In genomic region chr15:76177491-76178040, GRCh38 we compare ENCODE assay signal across 17 cellular contexts.
DNase-seq lines count a peak whose midpoint lies in the region; ATAC-seq, FAIRE-seq and TF ChIP-seq lines count a peak whose summit lies in the region.
"Had no signal": no experiment of that assay in that cellular context is flagged by ENCODE, and none has a peak within 500 bp of the region (broad histone marks: within the 10 kb centered on the region; RNA-seq: fewer than 3 reads in every experiment).

No MANE protein-coding gene starts in this region.

- H3K27ac ChIP-seq in breast epithelium (no peak overlapping the region), mammary epithelial cell (ENCODE audit: insufficient read depth, low read depth, low read length) (peak overlapping the region; percentile 19), right cardiac atrium (ENCODE audit: low read length) (no peak overlapping the region)
- H3K27ac ChIP-seq: 22Rv1, parathyroid adenoma had no signal

- in situ Hi-C loops in mammary epithelial cell (cut with MboI; ENCODE audit: low sequenced_read_pairs in 2 of 2) = no loop called here

- peak overlapping the region; percentile 89 for H2AFZ ChIP-seq in mammary epithelial cell (ENCODE audit: low read depth, low read length)
- H2AFZ ChIP-seq: parathyroid adenoma had no signal

- H3K4me1 ChIP-seq in breast epithelium (no peaks in the 10 kb centered on the region), mammary epithelial cell (ENCODE audit: insufficient read depth, low read length) (peaks cover 13% of the 10 kb centered on the region), right cardiac atrium (ENCODE audit: control insufficient read depth, insufficient read depth, low read length) (no peaks in the 10 kb centered on the region)
- H3K4me1 ChIP-seq: parathyroid adenoma had no signal

- H3K9me3 ChIP-seq in breast epithelium (no peaks in the 10 kb centered on the region), mammary epithelial cell (replicated peaks; ENCODE audit: insufficient read depth, low read length) (peaks cover 5% of the 10 kb centered on the region), right cardiac atrium (ENCODE audit: control insufficient read depth, low read length) (no peaks in the 10 kb centered on the region)

- ATAC-seq in right cardiac atrium = peak; percentile 69 to 89

- CTCF ChIA-PET in MCF 10A (lab: Yijun Ruan, JAX) = interaction anchor here (0.5 to 4.0 kb wide), 3 partner anchors 28 to 887 kb away, joined by 3 to 22 read pairs (median 3); no protein-coding TSS in a partner anchor
- CTCF ChIA-PET in mammary epithelial cell (lab: Charles Lee; ENCODE audit: low non-redundant PET) = interaction anchor here (0.8 kb wide), 1 partner anchor 8 kb away, joined by 6 read pairs; no protein-coding TSS in a partner anchor

- H3K4me3 Mint-ChIP-seq in MCF 10A (ENCODE audit: unreplicated experiment) = peak overlapping the region; percentile 44
- H3K4me3 Mint-ChIP-seq: activated naive CD8-positive, alpha-beta T cell treated with anti-CD3 and anti-CD28 coated beads, Interleukin-2, amount 10 ng/mL, durations not matched to agents 7 days and 5 days had no signal

- H3K36me3 ChIP-seq in breast epithelium (no peaks in the 10 kb centered on the region), mammary epithelial cell (ENCODE audit: insufficient read depth, low read length) (no peaks in the 10 kb centered on the region)

- H4K20me1 ChIP-seq in mammary epithelial cell (ENCODE audit: insufficient read depth, low read length) = no peaks in the 10 kb centered on the region

- no peak for TF ChIP-seq POLR2A in breast epithelium (IDR thresholded peaks at IDR 0.05)

- dilution Hi-C loops in mammary epithelial cell (cut with HindIII; ENCODE audit: low sequenced_read_pairs) = no loop called here

- TF ChIP-seq CTCF in MCF 10A (IDR thresholded peaks at IDR 0.05; ENCODE audit: unreplicated experiment) (no peak), breast epithelium (IDR thresholded peaks at IDR 0.05) (no peak), mammary epithelial cell (conservative IDR thresholded peaks at IDR 0.05 in 1 of 2, IDR thresholded peaks at IDR 0.05 in 1 of 2; ENCODE audit: extremely low read depth in 1 of 2, insufficient read depth in 1 of 2, low read depth in 1 of 2, low read length in 2 of 2) (no peak)

- no peaks in the 10 kb centered on the region for H3K27me3 Mint-ChIP-seq in MCF 10A (ENCODE audit: insufficient read depth, unreplicated experiment)

- H3K9ac ChIP-seq in mammary epithelial cell (ENCODE audit: insufficient read depth, low read length) = no peak overlapping the region
- H3K9ac ChIP-seq: parathyroid adenoma had no signal

- intact Hi-C loops in MCF 10A (cut with micrococcal nuclease) = no loop called here
- intact Hi-C loops in breast epithelium (cut with DNase I; ENCODE audit: low total_unique reads) = no loop called here
- intact Hi-C loops in mammary epithelial cell (cut with micrococcal nuclease) = loop anchor here (1.0 kb wide), 1 partner anchor 26 kb away; no protein-coding TSS in a partner anchor
- intact Hi-C loops in right cardiac atrium (cut with DNase I) = no loop called here

- H3K27me3 ChIP-seq in breast epithelium (peaks cover 0 to 12% of the 10 kb centered on the region in 2 donors), mammary epithelial cell (ENCODE audit: insufficient read depth, low read length) (no peaks in the 10 kb centered on the region), right cardiac atrium (ENCODE audit: control insufficient read depth, insufficient read depth) (no peaks in the 10 kb centered on the region)

- peaks cover 6% of the 10 kb centered on the region for H3K36me3 Mint-ChIP-seq in MCF 10A (ENCODE audit: insufficient read depth, unreplicated experiment)
- H3K36me3 Mint-ChIP-seq: activated naive CD8-positive, alpha-beta T cell treated with anti-CD3 and anti-CD28 coated beads, Interleukin-2, amount 10 ng/mL, durations not matched to agents 7 days and 5 days had no signal

- H3K4me3 ChIP-seq in breast epithelium = no peak overlapping the region
- no peak overlapping the region for H3K4me3 ChIP-seq in mammary epithelial cell (replicated peaks in 1 of 3; ENCODE audit: insufficient read depth in 1 of 3, low read depth in 2 of 3, low read length in 3 of 3)
- H3K4me3 ChIP-seq in right cardiac atrium (ENCODE audit: low read length) = no peak overlapping the region

- DNase-seq in MCF 10A (ENCODE audit: unreplicated experiment) = peak; percentile 92
- DNase-seq in breast epithelium (ENCODE audit: low spot score in 2 of 2) = no peak
- DNase-seq in mammary epithelial cell = peak; percentile 83
- DNase-seq in right cardiac atrium = peak in 1 of 3 donors; percentile 61
- DNase-seq in urothelium cell line (ENCODE audit: low spot score) = peak; percentile 36
- DNase-seq in NCI-H774 (lab: John Stamatoyannopoulos, UW) = no peak
- no peak for DNase-seq in stimulated activated CD4-positive, alpha-beta T cell treated with anti-CD3 and anti-CD28 coated beads, Interleukin-1b, Interleukin-23, amount 100 ng/mL, for 48 hours
- DNase-seq in NCI-H128 (lab: John Stamatoyannopoulos, UW; ENCODE audit: unreplicated experiment) = no peak
- DNase-seq: activated CD8-positive, alpha-beta memory T cell treated with anti-CD3 and anti-CD28 coated beads for 24 hours; activated naive CD8-positive, alpha-beta T cell treated with anti-CD3 and anti-CD28 coated beads, Interleukin-2, amount 10 ng/mL, durations not matched to agents 7 days and 5 days; DND-41; effector memory CD4-positive, alpha-beta T cell; MM.1S; NCI-H748 treated with DMSO at 0.1 percent for 48 hours; T-helper 1 cell had no signal

- no peaks in the 10 kb centered on the region for H3K9me3 Mint-ChIP-seq in MCF 10A (ENCODE audit: unreplicated experiment)
- H3K9me3 Mint-ChIP-seq: activated naive CD8-positive, alpha-beta T cell treated with anti-CD3 and anti-CD28 coated beads, Interleukin-2, amount 10 ng/mL, durations not matched to agents 7 days and 5 days had no signal

- BruUV-seq in MCF 10A (replicated peaks; lab: Mats Ljungman, UMichigan) (no TSS peak), mammary epithelial cell (replicated peaks; lab: Mats Ljungman, UMichigan) (TSS peak; percentile 94)

- no peak for FAIRE-seq in urothelium cell line (lab: Jason Lieb, UNC)

- H3K27ac Mint-ChIP-seq in MCF 10A (ENCODE audit: low read depth, unreplicated experiment) = peak overlapping the region; percentile 91

- WGBS in mammary epithelial cell (ENCODE audit: low coverage, missing lambda C conversion rate) = 21% methylated on average over 14 of the region's 15 CpGs
- 44% methylated on average over 15 of the region's 15 CpGs for WGBS in right cardiac atrium

- H3K4me2 ChIP-seq in mammary epithelial cell (ENCODE audit: insufficient read depth, low read depth, low read length) = peak overlapping the region; percentile 33

- POLR2A ChIA-PET in MCF 10A (lab: Yijun Ruan, JAX) = interaction anchor here (0.6 to 1.8 kb wide), 9 partner anchors 9 to 1381 kb away, joined by 3 to 9 read pairs (median 3); partner anchors contain the start of genes ETFA and FBXO22

- H3K4me1 Mint-ChIP-seq in MCF 10A (ENCODE audit: insufficient read depth, unreplicated experiment) = peaks cover 18% of the 10 kb centered on the region

- H3K79me2 ChIP-seq in mammary epithelial cell (ENCODE audit: insufficient read depth, low read length) = no peaks in the 10 kb centered on the region
- H3K79me2 ChIP-seq: parathyroid adenoma had no signal

Comparison
In these comparisons a context has a peak if more than half of its experiments do, and no peak if none do; other contexts are left out.
1. DNase-seq: peak in MCF 10A (single experiment), mammary epithelial cell (single experiment) and urothelium cell line (single experiment); none in breast epithelium (0 of 2), NCI-H774 (single experiment), stimulated activated CD4-positive, alpha-beta T cell treated with anti-CD3 and anti-CD28 coated beads, Interleukin-1b, Interleukin-23, amount 100 ng/mL, for 48 hours (single experiment) and NCI-H128 (single experiment).